23 cellular contexts compared by ENCODE assay signal in genomic region chr1:7345516-7345915, GRCh38.
"Had no signal": no experiment of that assay in that cellular context is flagged by ENCODE, and none has a peak within 500 bp of the region (broad histone marks: within the 10 kb centered on the region; RNA-seq: fewer than 3 reads in every experiment).

No MANE protein-coding gene starts in this region.

- DNase-seq: islet precursor cell; left ventricle myocardium inferior; midbrain; mucosa of descending colon; naive thymus-derived CD4-positive, alpha-beta T cell; nephron progenitor cell; occipital lobe; psoas muscle; right lobe of liver; stimulated activated CD4-positive, alpha-beta T cell treated with anti-CD3 and anti-CD28 coated beads, Interleukin-1b, Interleukin-23, amount 100 ng/mL, for 48 hours; stimulated activated CD4-positive, alpha-beta T cell treated with anti-CD3 and anti-CD28 coated beads, Interleukin-2, amount 100 ng/mL, for 48 hours; stimulated activated CD4-positive, alpha-beta T cell treated with anti-CD3 and anti-CD28 coated beads, Interleukin-4, amount 100 ng/mL, for 4 hours; stimulated activated CD8-positive, alpha-beta memory T cell treated with anti-CD3 and anti-CD28 coated beads, Interleukin-4, amount 100 ng/mL, for 48 hours; stimulated activated naive CD4-positive, alpha-beta T cell treated with Interleukin-2 at 50 U/mL for 16 hours; stimulated activated naive CD8-positive, alpha-beta T cell treated with anti-CD3 and anti-CD28 coated beads, Interleukin-15, amount 100 ng/mL, for 72 hours; uterus had no signal

- H3K36me3 ChIP-seq: left ventricle myocardium inferior, neural progenitor cell, neutrophil, right lobe of liver, tibial nerve, uterus had no signal

- ATAC-seq: mucosa of descending colon; naive thymus-derived CD4-positive, alpha-beta T cell; psoas muscle; right lobe of liver; stimulated activated memory B cell treated with anti-CD40 and anti-IgM and Interleukin-4, amounts not matched to agents 10 μg/mL and 1 μg/mL and 100 μg/mL, for 72 hours; stimulated activated naive CD8-positive, alpha-beta T cell treated with anti-CD3 and anti-CD28 coated beads, Interleukin-15, amount 100 ng/mL, for 72 hours had no signal

- H3K4me1 ChIP-seq: psoas muscle, tibial nerve, uterus had no signal

- H3K27me3 ChIP-seq: neural progenitor cell, neutrophil, right lobe of liver, tibial nerve, uterus had no signal

- H3K27ac ChIP-seq: left ventricle myocardium inferior, neural progenitor cell, neutrophil, parathyroid adenoma, psoas muscle, tibial nerve, uterus had no signal

- H3K9me3 ChIP-seq: left ventricle myocardium inferior, mucosa of descending colon, neutrophil, psoas muscle, right lobe of liver, tibial nerve, uterus had no signal

- H3K4me3 ChIP-seq: left ventricle myocardium inferior, lung, mucosa of descending colon, neural progenitor cell, psoas muscle, right lobe of liver, smooth muscle cell, tibial nerve, uterus had no signal
